Comparison of ENCODE assay signal across 1 cellular context in the genomic region with DNA sequence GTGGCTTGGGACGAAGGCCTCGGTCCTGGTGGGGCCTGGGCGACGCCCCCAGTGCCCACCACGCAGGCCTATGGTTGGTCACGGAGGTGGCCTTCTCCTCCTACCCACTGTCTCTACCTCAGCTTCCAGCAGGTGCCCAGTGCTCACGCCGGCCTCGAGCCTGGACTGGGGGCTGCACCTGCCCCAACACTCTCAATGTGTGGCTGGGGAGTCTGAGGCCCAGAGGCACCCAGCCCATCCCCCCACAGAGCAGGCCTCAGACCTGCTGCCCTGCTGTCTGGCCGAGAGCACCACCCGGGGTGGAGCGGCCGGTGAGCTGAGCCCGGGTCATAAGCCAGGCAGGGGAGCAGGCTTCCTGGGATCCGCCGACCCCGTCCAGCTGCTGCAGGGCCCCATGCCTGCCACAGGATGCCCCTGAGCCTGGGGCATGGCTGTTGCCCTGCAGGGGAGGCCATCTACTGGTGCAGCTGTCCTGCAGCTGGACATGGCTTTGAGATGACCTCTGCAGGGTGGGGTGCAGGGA.
TF ChIP-seq lines count a peak whose summit lies in the region.

No MANE protein-coding gene starts in this region.

TF ChIP-seq in GM23338, 12 proteins besides CTCF, POLR2A, EP300 and RAD21 (continued from another document):
- TF ChIP-seq, protein P1, sequence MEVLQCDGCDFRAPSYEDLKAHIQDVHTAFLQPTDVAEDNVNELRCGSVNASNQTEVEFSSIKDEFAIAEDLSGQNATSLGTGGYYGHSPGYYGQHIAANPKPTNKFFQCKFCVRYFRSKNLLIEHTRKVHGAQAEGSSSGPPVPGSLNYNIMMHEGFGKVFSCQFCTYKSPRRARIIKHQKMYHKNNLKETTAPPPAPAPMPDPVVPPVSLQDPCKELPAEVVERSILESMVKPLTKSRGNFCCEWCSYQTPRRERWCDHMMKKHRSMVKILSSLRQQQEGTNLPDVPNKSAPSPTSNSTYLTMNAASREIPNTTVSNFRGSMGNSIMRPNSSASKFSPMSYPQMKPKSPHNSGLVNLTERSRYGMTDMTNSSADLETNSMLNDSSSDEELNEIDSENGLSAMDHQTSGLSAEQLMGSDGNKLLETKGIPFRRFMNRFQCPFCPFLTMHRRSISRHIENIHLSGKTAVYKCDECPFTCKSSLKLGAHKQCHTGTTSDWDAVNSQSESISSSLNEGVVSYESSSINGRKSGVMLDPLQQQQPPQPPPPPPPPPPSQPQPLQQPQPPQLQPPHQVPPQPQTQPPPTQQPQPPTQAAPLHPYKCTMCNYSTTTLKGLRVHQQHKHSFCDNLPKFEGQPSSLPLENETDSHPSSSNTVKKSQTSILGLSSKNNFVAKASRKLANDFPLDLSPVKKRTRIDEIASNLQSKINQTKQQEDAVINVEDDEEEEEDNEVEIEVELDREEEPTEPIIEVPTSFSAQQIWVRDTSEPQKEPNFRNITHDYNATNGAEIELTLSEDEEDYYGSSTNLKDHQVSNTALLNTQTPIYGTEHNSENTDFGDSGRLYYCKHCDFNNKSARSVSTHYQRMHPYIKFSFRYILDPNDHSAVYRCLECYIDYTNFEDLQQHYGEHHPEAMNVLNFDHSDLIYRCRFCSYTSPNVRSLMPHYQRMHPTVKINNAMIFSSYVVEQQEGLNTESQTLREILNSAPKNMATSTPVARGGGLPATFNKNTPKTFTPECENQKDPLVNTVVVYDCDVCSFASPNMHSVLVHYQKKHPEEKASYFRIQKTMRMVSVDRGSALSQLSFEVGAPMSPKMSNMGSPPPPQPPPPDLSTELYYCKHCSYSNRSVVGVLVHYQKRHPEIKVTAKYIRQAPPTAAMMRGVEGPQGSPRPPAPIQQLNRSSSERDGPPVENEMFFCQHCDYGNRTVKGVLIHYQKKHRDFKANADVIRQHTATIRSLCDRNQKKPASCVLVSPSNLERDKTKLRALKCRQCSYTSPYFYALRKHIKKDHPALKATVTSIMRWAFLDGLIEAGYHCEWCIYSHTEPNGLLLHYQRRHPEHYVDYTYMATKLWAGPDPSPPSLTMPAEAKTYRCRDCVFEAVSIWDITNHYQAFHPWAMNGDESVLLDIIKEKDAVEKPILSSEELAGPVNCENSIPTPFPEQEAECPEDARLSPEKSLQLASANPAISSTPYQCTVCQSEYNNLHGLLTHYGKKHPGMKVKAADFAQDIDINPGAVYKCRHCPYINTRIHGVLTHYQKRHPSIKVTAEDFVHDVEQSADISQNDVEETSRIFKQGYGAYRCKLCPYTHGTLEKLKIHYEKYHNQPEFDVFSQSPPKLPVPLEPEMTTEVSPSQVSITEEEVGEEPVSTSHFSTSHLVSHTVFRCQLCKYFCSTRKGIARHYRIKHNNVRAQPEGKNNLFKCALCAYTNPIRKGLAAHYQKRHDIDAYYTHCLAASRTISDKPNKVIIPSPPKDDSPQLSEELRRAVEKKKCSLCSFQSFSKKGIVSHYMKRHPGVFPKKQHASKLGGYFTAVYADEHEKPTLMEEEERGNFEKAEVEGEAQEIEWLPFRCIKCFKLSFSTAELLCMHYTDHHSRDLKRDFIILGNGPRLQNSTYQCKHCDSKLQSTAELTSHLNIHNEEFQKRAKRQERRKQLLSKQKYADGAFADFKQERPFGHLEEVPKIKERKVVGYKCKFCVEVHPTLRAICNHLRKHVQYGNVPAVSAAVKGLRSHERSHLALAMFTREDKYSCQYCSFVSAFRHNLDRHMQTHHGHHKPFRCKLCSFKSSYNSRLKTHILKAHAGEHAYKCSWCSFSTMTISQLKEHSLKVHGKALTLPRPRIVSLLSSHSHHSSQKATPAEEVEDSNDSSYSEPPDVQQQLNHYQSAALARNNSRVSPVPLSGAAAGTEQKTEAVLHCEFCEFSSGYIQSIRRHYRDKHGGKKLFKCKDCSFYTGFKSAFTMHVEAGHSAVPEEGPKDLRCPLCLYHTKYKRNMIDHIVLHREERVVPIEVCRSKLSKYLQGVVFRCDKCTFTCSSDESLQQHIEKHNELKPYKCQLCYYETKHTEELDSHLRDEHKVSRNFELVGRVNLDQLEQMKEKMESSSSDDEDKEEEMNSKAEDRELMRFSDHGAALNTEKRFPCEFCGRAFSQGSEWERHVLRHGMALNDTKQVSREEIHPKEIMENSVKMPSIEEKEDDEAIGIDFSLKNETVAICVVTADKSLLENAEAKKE (CRISPR knock-in tag; IDR thresholded peaks at IDR 0.05): no peak
- TF ChIP-seq CREB1 (CRISPR knock-in tag; IDR thresholded peaks at IDR 0.05; ENCODE audit: low read depth) (no peak), POLR2AphosphoS5 (IDR thresholded peaks at IDR 0.05; ENCODE audit: low read depth) (no peak), ZNF331 (CRISPR knock-in tag; IDR thresholded peaks at IDR 0.05; ENCODE audit: low read depth) (no peak), JUNB (IDR thresholded peaks at IDR 0.05; ENCODE audit: unreplicated experiment) (no peak), NANOG (IDR thresholded peaks at IDR 0.05; ENCODE audit: borderline replicate concordance) (no peak)
- TF ChIP-seq, protein P2, sequence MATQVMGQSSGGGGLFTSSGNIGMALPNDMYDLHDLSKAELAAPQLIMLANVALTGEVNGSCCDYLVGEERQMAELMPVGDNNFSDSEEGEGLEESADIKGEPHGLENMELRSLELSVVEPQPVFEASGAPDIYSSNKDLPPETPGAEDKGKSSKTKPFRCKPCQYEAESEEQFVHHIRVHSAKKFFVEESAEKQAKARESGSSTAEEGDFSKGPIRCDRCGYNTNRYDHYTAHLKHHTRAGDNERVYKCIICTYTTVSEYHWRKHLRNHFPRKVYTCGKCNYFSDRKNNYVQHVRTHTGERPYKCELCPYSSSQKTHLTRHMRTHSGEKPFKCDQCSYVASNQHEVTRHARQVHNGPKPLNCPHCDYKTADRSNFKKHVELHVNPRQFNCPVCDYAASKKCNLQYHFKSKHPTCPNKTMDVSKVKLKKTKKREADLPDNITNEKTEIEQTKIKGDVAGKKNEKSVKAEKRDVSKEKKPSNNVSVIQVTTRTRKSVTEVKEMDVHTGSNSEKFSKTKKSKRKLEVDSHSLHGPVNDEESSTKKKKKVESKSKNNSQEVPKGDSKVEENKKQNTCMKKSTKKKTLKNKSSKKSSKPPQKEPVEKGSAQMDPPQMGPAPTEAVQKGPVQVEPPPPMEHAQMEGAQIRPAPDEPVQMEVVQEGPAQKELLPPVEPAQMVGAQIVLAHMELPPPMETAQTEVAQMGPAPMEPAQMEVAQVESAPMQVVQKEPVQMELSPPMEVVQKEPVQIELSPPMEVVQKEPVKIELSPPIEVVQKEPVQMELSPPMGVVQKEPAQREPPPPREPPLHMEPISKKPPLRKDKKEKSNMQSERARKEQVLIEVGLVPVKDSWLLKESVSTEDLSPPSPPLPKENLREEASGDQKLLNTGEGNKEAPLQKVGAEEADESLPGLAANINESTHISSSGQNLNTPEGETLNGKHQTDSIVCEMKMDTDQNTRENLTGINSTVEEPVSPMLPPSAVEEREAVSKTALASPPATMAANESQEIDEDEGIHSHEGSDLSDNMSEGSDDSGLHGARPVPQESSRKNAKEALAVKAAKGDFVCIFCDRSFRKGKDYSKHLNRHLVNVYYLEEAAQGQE (IDR thresholded peaks at IDR 0.05; ENCODE audit: unreplicated experiment): no peak
